Comparison of ENCODE assay signal across 27 cellular contexts in the genomic region with DNA sequence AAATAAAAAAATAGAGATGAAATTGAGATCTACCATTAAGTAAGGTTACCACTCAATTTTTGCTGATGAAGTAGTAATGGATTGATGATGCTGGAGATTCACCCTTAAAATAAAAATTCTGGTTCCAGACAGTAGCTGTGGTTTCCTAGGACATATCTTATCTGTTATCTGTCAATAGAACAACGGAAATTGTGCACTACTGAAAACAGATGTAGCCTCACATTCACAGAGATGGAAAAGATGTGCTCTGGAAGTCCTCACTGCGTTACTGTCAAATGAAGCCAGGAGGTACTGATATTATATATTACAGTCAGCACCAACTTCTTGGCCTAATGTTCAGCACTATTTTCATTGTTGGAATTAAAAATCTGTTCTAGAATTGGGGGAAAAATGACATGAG.
"Had no signal": no experiment of that assay in that cellular context is flagged by ENCODE, and none has a peak within 500 bp of the region (broad histone marks: within the 10 kb centered on the region; RNA-seq: fewer than 3 reads in every experiment).

No MANE protein-coding gene starts in this region.

- H3K27me3 Mint-ChIP-seq: progenitor cell of endocrine pancreas, type B pancreatic cell had no signal

- H3K4me3 Mint-ChIP-seq: dendritic cell treated with granulocyte-macrophage colony-stimulating factor and Interleukin-4, amounts not matched to agents 40 ng/mL and 50 ng/mL, for 4 days; naive thymus-derived CD4-positive, alpha-beta T cell; nephron; neural progenitor cell; type B pancreatic cell had no signal

- H3K9me3 ChIP-seq: colonic mucosa, esophagus muscularis mucosa, gastroesophageal sphincter, heart right ventricle, left lung, right lobe of liver, stomach, testis, tibial artery had no signal

- H3K4me3 ChIP-seq: colonic mucosa, esophagus muscularis mucosa, gastroesophageal sphincter, heart right ventricle, left lung, neural progenitor cell, right lobe of liver, stomach, testis, tibial artery had no signal

- H3K27ac ChIP-seq: colonic mucosa, esophagus muscularis mucosa, foreskin keratinocyte, gastroesophageal sphincter, heart right ventricle, left lung, neural progenitor cell, parathyroid adenoma, right lobe of liver, stomach, testis, tibial artery had no signal

- DNase-seq: colonic mucosa; effector memory CD4-positive, alpha-beta T cell; foreskin keratinocyte; heart right ventricle; hippocampal formation; left cardiac atrium; left lung; mesendoderm; midbrain; naive thymus-derived CD4-positive, alpha-beta T cell; right lobe of liver; small intestine; stimulated activated CD4-positive, alpha-beta T cell treated with anti-CD3 and anti-CD28 coated beads, Interleukin-15, amount 100 ng/mL, for 24 hours; stimulated activated CD4-positive, alpha-beta T cell treated with anti-CD3 and anti-CD28 coated beads, Interleukin-2, amount 100 ng/mL, for 48 hours; stimulated activated CD8-positive, alpha-beta memory T cell treated with anti-CD3 and anti-CD28 coated beads, Interleukin-4, amount 100 ng/mL, for 48 hours; stimulated activated naive CD4-positive, alpha-beta T cell treated with Interleukin-2 at 50 U/mL for 16 hours; stomach; testis; tibial artery had no signal

- H3K9me3 Mint-ChIP-seq: dendritic cell treated with granulocyte-macrophage colony-stimulating factor and Interleukin-4, amounts not matched to agents 40 ng/mL and 50 ng/mL, for 4 days; nephron; neural progenitor cell; type B pancreatic cell had no signal

- H3K9ac ChIP-seq: neural progenitor cell, parathyroid adenoma had no signal

- H3K36me3 Mint-ChIP-seq: naive thymus-derived CD4-positive, alpha-beta T cell; neural progenitor cell; type B pancreatic cell had no signal

- H3K4me1 ChIP-seq: colonic mucosa, esophagus muscularis mucosa, foreskin keratinocyte, gastroesophageal sphincter, left lung, neural progenitor cell, parathyroid adenoma, right lobe of liver, stomach, testis, tibial artery had no signal

- H3K4me1 Mint-ChIP-seq: naive thymus-derived CD4-positive, alpha-beta T cell; nephron; neural progenitor cell had no signal

- H3K36me3 ChIP-seq: colonic mucosa, esophagus muscularis mucosa, gastroesophageal sphincter, heart right ventricle, left lung, neural progenitor cell, right lobe of liver, stomach, tibial artery had no signal

- H3K27me3 ChIP-seq: colonic mucosa, esophagus muscularis mucosa, gastroesophageal sphincter, heart right ventricle, left lung, neural progenitor cell, right lobe of liver, stomach, testis, tibial artery had no signal

- ATAC-seq: foreskin keratinocyte; gastroesophageal sphincter; heart right ventricle; left cardiac atrium; left lung; naive thymus-derived CD4-positive, alpha-beta T cell; right lobe of liver had no signal

- H3K27ac Mint-ChIP-seq: dendritic cell treated with granulocyte-macrophage colony-stimulating factor and Interleukin-4, amounts not matched to agents 40 ng/mL and 50 ng/mL, for 4 days; nephron; neural progenitor cell; progenitor cell of endocrine pancreas; type B pancreatic cell had no signal

- H3K4me2 ChIP-seq: neural progenitor cell had no signal
